Comparison of ENCODE assay signal across 16 cellular contexts in genomic region chr3:164186095-164186494, GRCh38.
A peak's percentile ranks its signal among the peaks of the same experiment; 100 is the strongest.
DNase-seq lines count a peak whose midpoint lies in the region; ATAC-seq and TF ChIP-seq lines count a peak whose summit lies in the region.
"Had no signal": no experiment of that assay in that cellular context is flagged by ENCODE, and none has a peak within 500 bp of the region (broad histone marks: within the 10 kb centered on the region; RNA-seq: fewer than 3 reads in every experiment).

No MANE protein-coding gene starts in this region.

- H3K9ac ChIP-seq in mesendoderm (ENCODE audit: low read length): no peak overlapping the region

- H2BK5ac ChIP-seq in mesendoderm (ENCODE audit: low read length): no peak overlapping the region

- DNase-seq in DMS 273 (lab: John Stamatoyannopoulos, UW; ENCODE audit: unreplicated experiment): peak; percentile 5
- no peak for DNase-seq in DMS 273 treated with DMSO at 0.1 percent for 48 hours (lab: John Stamatoyannopoulos, UW)
- peak; percentile 9 for DNase-seq in NCI-H69 (lab: John Stamatoyannopoulos, UW)
- no peak for DNase-seq in WTC11 (ENCODE audit: low spot score)
- DNase-seq in mesendoderm: peak; percentile 62
- DNase-seq in HAP-1 (ENCODE audit: low spot score in 2 of 2): no peak
- no peak for DNase-seq in DMS79 treated with DMSO at 0.1 percent for 48 hours (lab: John Stamatoyannopoulos, UW)
- DNase-seq: AML-193; Caco-2; CD4-positive, alpha-beta T cell; DND-41; EL had no signal

- H3K27ac Mint-ChIP-seq in WTC11: no peak overlapping the region
- H3K27ac Mint-ChIP-seq: CD4-positive, alpha-beta T cell had no signal

- H2AK5ac ChIP-seq in mesendoderm (ENCODE audit: low read length): no peak overlapping the region

- H3K79me2 ChIP-seq in mesendoderm (ENCODE audit: control insufficient read depth, insufficient read depth, low read length): no peaks in the 10 kb centered on the region

- H3K27me3 ChIP-seq in mesendoderm (ENCODE audit: insufficient read depth, low read length, poor library complexity) (no peaks in the 10 kb centered on the region), HAP-1 (ENCODE audit: low read depth) (no peaks in the 10 kb centered on the region)

- in situ Hi-C loops in HAP-1 (cut with MboI; ENCODE audit: low sequenced_read_pairs): no loop called here

- H3K56ac ChIP-seq in mesendoderm (ENCODE audit: low read length): no peak overlapping the region

- H2BK15ac ChIP-seq in mesendoderm (replicated peaks; ENCODE audit: low read depth): no peak overlapping the region

- POLR2A ChIA-PET in WTC11 (lab: Charles Lee): no interaction called here

- H3K4ac ChIP-seq in mesendoderm (ENCODE audit: low read depth, low read length): no peak overlapping the region

- no peaks in the 10 kb centered on the region for H3K4me1 Mint-ChIP-seq in WTC11

- H3K4me3 ChIP-seq in mesendoderm (ENCODE audit: low read length): no peak overlapping the region
- H3K4me3 ChIP-seq in HAP-1: no peak overlapping the region
- H3K4me3 ChIP-seq: A549, GM12878 had no signal

- no peak overlapping the region for H3K4me3 Mint-ChIP-seq in WTC11
- H3K4me3 Mint-ChIP-seq: CD4-positive, alpha-beta T cell had no signal

- H3K27me3 Mint-ChIP-seq in WTC11 (ENCODE audit: low read depth): no peaks in the 10 kb centered on the region
- H3K27me3 Mint-ChIP-seq: CD4-positive, alpha-beta T cell had no signal

- no peak overlapping the region for H3K4me2 ChIP-seq in mesendoderm (ENCODE audit: low read length)
- H3K4me2 ChIP-seq: A549 had no signal

- CTCF ChIA-PET in WTC11 (lab: Charles Lee): no interaction called here

- peak; percentile 76 for ATAC-seq in WTC11
- ATAC-seq: A549, GM12878 had no signal

- H3K9me3 Mint-ChIP-seq in WTC11: peaks cover 47% of the 10 kb centered on the region

- WGBS in mesendoderm (ENCODE audit: extremely low coverage, insufficient coverage, low lambda C conversion rate): no CpG with 5 or more reads among the region's 3 CpGs

- no peak overlapping the region for H3K18ac ChIP-seq in mesendoderm (ENCODE audit: low read length)

- H3K4me1 ChIP-seq in mesendoderm (ENCODE audit: control insufficient read depth, low read depth, low read length): no peaks in the 10 kb centered on the region
- no peaks in the 10 kb centered on the region for H3K4me1 ChIP-seq in HAP-1
- H3K4me1 ChIP-seq: A549, Caco-2 had no signal

- H2BK120ac ChIP-seq in mesendoderm (ENCODE audit: low read depth, low read length): no peak overlapping the region

- no peak overlapping the region for H3K27ac ChIP-seq in mesendoderm (ENCODE audit: low read depth, low read length)
- H3K27ac ChIP-seq: 22Rv1, A549, C4-2B had no signal

- H3K23ac ChIP-seq in mesendoderm (ENCODE audit: low read length): no peak overlapping the region

- H3K79me1 ChIP-seq in mesendoderm (ENCODE audit: low read length): no peaks in the 10 kb centered on the region

- peaks cover 26% of the 10 kb centered on the region for H3K36me3 Mint-ChIP-seq in WTC11

- H3K36me3 ChIP-seq in mesendoderm (ENCODE audit: control insufficient read depth, insufficient read depth, low read length): no peaks in the 10 kb centered on the region
- no peaks in the 10 kb centered on the region for H3K36me3 ChIP-seq in HAP-1 (replicated peaks)

- no peak for TF ChIP-seq CTCF in WTC11 (IDR thresholded peaks at IDR 0.05)

- H3K9me3 ChIP-seq in HAP-1: 0 out of 2 replicates have a peak, but pooled peaks cover 3% of the 10 kb centered on the region
- H3K9me3 ChIP-seq: A549, Caco-2 had no signal

- no peak overlapping the region for H4K8ac ChIP-seq in mesendoderm (ENCODE audit: low read depth, low read length)

- H4K5ac ChIP-seq in mesendoderm (ENCODE audit: low read length): no peak overlapping the region

TF ChIP-seq in WTC11, 78 proteins besides CTCF, POLR2A, EP300 and RAD21:
- no peak for TF ChIP-seq PRDM15 (CRISPR knock-in tag; IDR thresholded peaks at IDR 0.05)
- no peak for TF ChIP-seq FOXP1 (CRISPR knock-in tag; IDR thresholded peaks at IDR 0.05; ENCODE audit: borderline replicate concordance)
- no peak for TF ChIP-seq ZNF416 (CRISPR knock-in tag; IDR thresholded peaks at IDR 0.05)
- no peak for TF ChIP-seq ZBTB21 (CRISPR knock-in tag; IDR thresholded peaks at IDR 0.05; ENCODE audit: borderline replicate concordance)
- no peak for TF ChIP-seq CREB1 (CRISPR knock-in tag; IDR thresholded peaks at IDR 0.05)
- TF ChIP-seq RELA (CRISPR knock-in tag; IDR thresholded peaks at IDR 0.05; ENCODE audit: borderline replicate concordance): no peak
- TF ChIP-seq ZNF512 (CRISPR knock-in tag; IDR thresholded peaks at IDR 0.05; ENCODE audit: borderline replicate concordance): no peak
- TF ChIP-seq NFATC4 (CRISPR knock-in tag; IDR thresholded peaks at IDR 0.05): no peak
- no peak for TF ChIP-seq MYBL2 (CRISPR knock-in tag; IDR thresholded peaks at IDR 0.05)
- no peak for TF ChIP-seq CBFB (CRISPR knock-in tag; IDR thresholded peaks at IDR 0.05; ENCODE audit: low read depth)
- TF ChIP-seq, protein P1, sequence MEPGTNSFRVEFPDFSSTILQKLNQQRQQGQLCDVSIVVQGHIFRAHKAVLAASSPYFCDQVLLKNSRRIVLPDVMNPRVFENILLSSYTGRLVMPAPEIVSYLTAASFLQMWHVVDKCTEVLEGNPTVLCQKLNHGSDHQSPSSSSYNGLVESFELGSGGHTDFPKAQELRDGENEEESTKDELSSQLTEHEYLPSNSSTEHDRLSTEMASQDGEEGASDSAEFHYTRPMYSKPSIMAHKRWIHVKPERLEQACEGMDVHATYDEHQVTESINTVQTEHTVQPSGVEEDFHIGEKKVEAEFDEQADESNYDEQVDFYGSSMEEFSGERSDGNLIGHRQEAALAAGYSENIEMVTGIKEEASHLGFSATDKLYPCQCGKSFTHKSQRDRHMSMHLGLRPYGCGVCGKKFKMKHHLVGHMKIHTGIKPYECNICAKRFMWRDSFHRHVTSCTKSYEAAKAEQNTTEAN (CRISPR knock-in tag; IDR thresholded peaks at IDR 0.05): no peak
- no peak for TF ChIP-seq ETV6 (CRISPR knock-in tag; IDR thresholded peaks at IDR 0.05)
- TF ChIP-seq CREM (CRISPR knock-in tag; IDR thresholded peaks at IDR 0.05): no peak
- no peak for TF ChIP-seq TP53 (CRISPR knock-in tag; IDR thresholded peaks at IDR 0.05)
- TF ChIP-seq ZNF671 (CRISPR knock-in tag; IDR thresholded peaks at IDR 0.05): no peak
- TF ChIP-seq NR3C1 (CRISPR knock-in tag; conservative IDR thresholded peaks at IDR 0.05; ENCODE audit: low read depth): no peak

Comparison
In these comparisons a context has a peak if more than half of its experiments do, and no peak if none do; other contexts are left out.
1. DNase-seq: peak in DMS 273 (single experiment), NCI-H69 (single experiment) and mesendoderm (single experiment); none in DMS 273 treated with DMSO at 0.1 percent for 48 hours (single experiment), WTC11 (single experiment), HAP-1 (0 of 2) and DMS79 treated with DMSO at 0.1 percent for 48 hours (single experiment).